ENCODE assay signal across 8 cellular contexts in the genomic region with DNA sequence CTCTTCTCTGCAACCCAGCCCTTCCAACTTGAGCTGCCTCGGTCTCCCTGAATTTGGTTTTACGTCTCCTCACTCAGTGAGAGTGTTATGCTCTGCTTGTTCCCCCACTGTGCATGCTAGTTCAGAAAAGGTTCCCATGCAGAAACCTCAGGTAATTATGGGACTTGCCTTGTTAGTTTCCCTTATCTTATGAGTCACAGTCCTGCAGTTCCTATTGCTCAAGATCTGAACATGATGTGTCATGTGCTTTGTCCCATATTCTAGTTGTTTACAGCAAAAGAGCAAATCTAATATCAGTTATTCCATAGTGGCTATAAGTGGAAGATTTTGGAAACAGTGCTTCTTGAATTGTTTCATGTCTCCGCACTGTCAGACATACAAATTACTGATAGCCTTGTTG.
DNase-seq lines count a peak whose midpoint lies in the region; ATAC-seq and TF ChIP-seq lines count a peak whose summit lies in the region.

No MANE protein-coding gene starts in this region.

- H3K4me3 ChIP-seq in skeletal muscle cell (ENCODE audit: low read depth, low read length), result no peak overlapping the region
- H3K4me3 ChIP-seq in suprapubic skin, result no peak overlapping the region

- no peak for TF ChIP-seq EP300 in suprapubic skin (IDR thresholded peaks at IDR 0.05)

- TF ChIP-seq CTCF in suprapubic skin (IDR thresholded peaks at IDR 0.05) (no peak), GM13976 (IDR thresholded peaks at IDR 0.05; ENCODE audit: borderline replicate concordance, control extremely low read depth, extremely low read depth, insufficient read depth, missing control alignments) (no peak)

- TF ChIP-seq POLR2A in suprapubic skin (IDR thresholded peaks at IDR 0.05), result no peak

- no peaks in the 10 kb centered on the region for H3K36me3 ChIP-seq in suprapubic skin

- 84% methylated on average over 3 of the region's 3 CpGs for WGBS in suprapubic skin

- H3K9me3 ChIP-seq in suprapubic skin, result no peaks in the 10 kb centered on the region

- in situ Hi-C loops in SK-MEL-5 (cut with HindIII; ENCODE audit: low pct_unique_long_range_greater_than_20kb, low sequenced_read_pairs), result no loop called here
- in situ Hi-C loops in GM13976 (cut with MboI; ENCODE audit: low sequenced_read_pairs, unreplicated experiment), result no loop called here

- peak; percentile 48 for ATAC-seq in GM19324 (IDR thresholded peaks at IDR 0.05; ENCODE audit: low FRiP score, unreplicated experiment)
- peak; percentile 90 for ATAC-seq in HG03025 (IDR thresholded peaks at IDR 0.05; ENCODE audit: low FRiP score, unreplicated experiment)

- no peaks in the 10 kb centered on the region for H3K27me3 ChIP-seq in suprapubic skin

- H3K4me1 ChIP-seq in suprapubic skin, result no peaks in the 10 kb centered on the region

- H3K27ac ChIP-seq in suprapubic skin, result no peak overlapping the region

- DNase-seq in SK-MEL-5 (ENCODE audit: low read depth, low spot score) (peak; percentile 5), skeletal muscle cell (ENCODE audit: low read depth) (peak; percentile 60), suprapubic skin (ENCODE audit: low spot score in 2 of 2) (no peak), GM13976 (ENCODE audit: low spot score) (no peak)
- DNase-seq in stimulated activated CD4-positive, alpha-beta T cell treated with anti-CD3 and anti-CD28 coated beads, Interleukin-2, amount 100 ng/mL, for 48 hours, result no peak
- DNase-seq in activated CD4-positive, alpha-beta T cell treated with anti-CD3 and anti-CD28 coated beads, Interleukin-2, amount 50 U/mL, for 1 hour, result no peak

Comparison
In these comparisons a context has a peak if more than half of its experiments do, and no peak if none do; other contexts are left out.
1. DNase-seq: peak in SK-MEL-5 (single experiment) and skeletal muscle cell (single experiment); none in stimulated activated CD4-positive, alpha-beta T cell treated with anti-CD3 and anti-CD28 coated beads, Interleukin-2, amount 100 ng/mL, for 48 hours (0 of 2), suprapubic skin (0 of 2), GM13976 (single experiment) and activated CD4-positive, alpha-beta T cell treated with anti-CD3 and anti-CD28 coated beads, Interleukin-2, amount 50 U/mL, for 1 hour (single experiment).